Comparison of ENCODE assay signal across 9 cellular contexts in genomic region chr1:118960026-118960561, GRCh38. TPM values are rescaled to one million over a fixed set of nuclear protein-coding genes. Genes with fewer than 3 reads are reported as not detected.
DNase-seq lines count a peak whose midpoint lies in the region; ATAC-seq and TF ChIP-seq lines count a peak whose summit lies in the region.
"Had no signal": no experiment of that assay in that cellular context is flagged by ENCODE, and none has a peak within 500 bp of the region (broad histone marks: within the 10 kb centered on the region; RNA-seq: fewer than 3 reads in every experiment).

No MANE protein-coding gene starts in this region.

- peaks cover 0 to 16% (median 0%) of the 10 kb centered on the region in 9 donors for H3K27me3 ChIP-seq in heart left ventricle

- H3K36me3 ChIP-seq in heart left ventricle: no peaks in the 10 kb centered on the region

- intact Hi-C loops in heart left ventricle (cut with DNase I): no loop called here

- peaks cover 7% of the 10 kb centered on the region for H3K9me3 Mint-ChIP-seq in chondrocyte (ENCODE audit: low read depth)

- TF ChIP-seq POLR2A in heart left ventricle (IDR thresholded peaks at IDR 0.05): no peak

- 41 to 57% (median 52%) methylated on average over 7 of the region's 7 CpGs for WGBS in heart left ventricle, 4 donors

- H3K4me3 Mint-ChIP-seq in chondrocyte (ENCODE audit: unreplicated experiment) (peak overlapping the region; percentile 17), T-helper 17 cell (no peak overlapping the region)

- no peaks in the 10 kb centered on the region for H3K4me1 ChIP-seq in heart left ventricle

- ATAC-seq in GM21447 (IDR thresholded peaks at IDR 0.05; ENCODE audit: unreplicated experiment): peak; percentile 93
- ATAC-seq in HG03460 (IDR thresholded peaks at IDR 0.05; ENCODE audit: unreplicated experiment): peak; percentile 82
- ATAC-seq in heart left ventricle: no peak
- ATAC-seq in T-helper 17 cell: no peak

- no peaks in the 10 kb centered on the region for H3K27me3 Mint-ChIP-seq in chondrocyte (ENCODE audit: low read depth)
- H3K27me3 Mint-ChIP-seq in T-helper 17 cell: peaks cover 14% of the 10 kb centered on the region

- H3K27ac Mint-ChIP-seq in chondrocyte (ENCODE audit: unreplicated experiment) (peak overlapping the region; percentile 87), T-helper 17 cell (no peak overlapping the region)

- peak; percentile 83 for DNase-seq in DMS53 (lab: John Stamatoyannopoulos, UW)
- no peak for DNase-seq in chondrocyte (ENCODE audit: low spot score)
- DNase-seq in superior temporal gyrus (ENCODE audit: extremely low spot score): no peak
- DNase-seq in heart left ventricle: no peak
- no peak for DNase-seq in T-helper 17 cell
- DNase-seq in HuH-7.5 (ENCODE audit: low spot score): no peak

- H3K4me3 ChIP-seq in heart left ventricle: no peak overlapping the region
- H3K4me3 ChIP-seq: SK-N-MC had no signal

- H3K27ac ChIP-seq in heart left ventricle: no peak overlapping the region
- H3K27ac ChIP-seq: SK-N-MC had no signal

- H3K4me1 Mint-ChIP-seq in chondrocyte (ENCODE audit: low read depth): peaks cover 57% of the 10 kb centered on the region
- no peaks in the 10 kb centered on the region for H3K4me1 Mint-ChIP-seq in T-helper 17 cell

- peaks cover 8% of the 10 kb centered on the region for H3K36me3 Mint-ChIP-seq in chondrocyte (ENCODE audit: low read depth)
- H3K36me3 Mint-ChIP-seq in T-helper 17 cell (ENCODE audit: low read depth): no peaks in the 10 kb centered on the region

- TF ChIP-seq CTCF in chondrocyte (IDR thresholded peaks at IDR 0.05) (no peak), heart left ventricle (IDR thresholded peaks at IDR 0.05) (no peak)

- H3K9me3 ChIP-seq in heart left ventricle: no peaks in the 10 kb centered on the region
- H3K9me3 ChIP-seq in T-helper 17 cell (ENCODE audit: control insufficient read depth, low read length, poor library complexity, severe bottlenecking): no peaks in the 10 kb centered on the region

RNA-seq across cellular contexts. Expression of gene TBX15, which starts 28.0 kb away (rescaled TPM):
- total RNA-seq in chondrocyte: 4.9 to 41.0 TPM (median 37.9 TPM) in 3 replicates
- 1 to 10 TPM in 2 of 9 donors, under 1 TPM in 7; 0.19 to 1.8 (median 0.63) TPM for total RNA-seq in heart left ventricle
- polyA plus RNA-seq in heart left ventricle: under 1 TPM; 0.23 to 0.69 TPM
- total RNA-seq in T-helper 17 cell: not detected

Comparison
In these comparisons a context has a peak if more than half of its experiments do, and no peak if none do; other contexts are left out.
1. ATAC-seq: peak in GM21447 (single experiment) and HG03460 (single experiment); none in heart left ventricle (0 of 4) and T-helper 17 cell (single experiment).